8 cellular contexts compared by ENCODE assay signal in genomic region chr1:63557365-63557987, GRCh38. TPM values are rescaled to one million over a fixed set of nuclear protein-coding genes. Genes with fewer than 3 reads are reported as not detected.
DNase-seq lines count a peak whose midpoint lies in the region; ATAC-seq and TF ChIP-seq lines count a peak whose summit lies in the region.

No MANE protein-coding gene starts in this region.

- H3K4me3 ChIP-seq in Loucy (ENCODE audit: low read length, poor library complexity, severe bottlenecking) (no peak overlapping the region), left lung (no peak overlapping the region)

- peak overlapping the region; percentile 76 for H2AFZ ChIP-seq in Loucy (ENCODE audit: low read length)

- no peak overlapping the region for H3K9ac ChIP-seq in Loucy (ENCODE audit: low read depth, low read length, poor library complexity, severe bottlenecking)

- no peak overlapping the region for H3K4me3 Mint-ChIP-seq in activated CD8-positive, alpha-beta memory T cell treated with anti-CD3 and anti-CD28 coated beads, Interleukin-2, amount 10 ng/mL, durations not matched to agents 7 days and 5 days

- ATAC-seq in activated CD8-positive, alpha-beta memory T cell treated with anti-CD3 and anti-CD28 coated beads, Interleukin-2, amount 10 ng/mL, durations not matched to agents 7 days and 5 days: no peak
- ATAC-seq in left lung: peak; percentile 56
- ATAC-seq in GM21717 (IDR thresholded peaks at IDR 0.05; ENCODE audit: unreplicated experiment): no peak

- DNase-seq in activated CD8-positive, alpha-beta memory T cell treated with anti-CD3 and anti-CD28 coated beads, Interleukin-2, amount 10 ng/mL, durations not matched to agents 7 days and 5 days: peak; percentile 42
- no peak for DNase-seq in activated CD8-positive, alpha-beta memory T cell treated with anti-CD3 and anti-CD28 coated beads, Interleukin-2, amount 50 U/mL, for 4 hours
- peak; percentile 12 for DNase-seq in activated naive CD4-positive, alpha-beta T cell treated with anti-CD3 and anti-CD28 coated beads, Interleukin-2, amount 50 U/mL, for 16 hours
- DNase-seq in left lung (no peak), NCI-H146 treated with DMSO at 0.1 percent for 48 hours (lab: John Stamatoyannopoulos, UW; ENCODE audit: unreplicated experiment) (no peak)
- no peak for DNase-seq in effector CD4-positive, alpha-beta T cell

- CTCF ChIA-PET in activated CD8-positive, alpha-beta memory T cell treated with anti-CD3 and anti-CD28 coated beads, Interleukin-2, amount 10 ng/mL, durations not matched to agents 7 days and 5 days (lab: Charles Lee): no interaction called here

- no peaks in the 10 kb centered on the region for H3K9me3 Mint-ChIP-seq in activated CD8-positive, alpha-beta memory T cell treated with anti-CD3 and anti-CD28 coated beads, Interleukin-2, amount 10 ng/mL, durations not matched to agents 7 days and 5 days (ENCODE audit: low read depth)

- no peaks in the 10 kb centered on the region for H3F3A ChIP-seq in Loucy (ENCODE audit: low read depth)

- H3K4me2 ChIP-seq in Loucy (ENCODE audit: low read depth, low read length, poor library complexity, severe bottlenecking): no peak overlapping the region

- intact Hi-C loops in left lung (cut with DNase I): no loop called here

- no peaks in the 10 kb centered on the region for H3K27me3 ChIP-seq in Loucy (ENCODE audit: insufficient read depth, low read length, poor library complexity, severe bottlenecking)
- no peaks in the 10 kb centered on the region for H3K27me3 ChIP-seq in left lung

- H3K79me2 ChIP-seq in Loucy (ENCODE audit: insufficient read depth, low read length): no peaks in the 10 kb centered on the region

- peaks cover 2% of the 10 kb centered on the region for H3K36me3 Mint-ChIP-seq in activated CD8-positive, alpha-beta memory T cell treated with anti-CD3 and anti-CD28 coated beads, Interleukin-2, amount 10 ng/mL, durations not matched to agents 7 days and 5 days

- H3K36me3 ChIP-seq in Loucy (ENCODE audit: insufficient read depth, low read length) (no peaks in the 10 kb centered on the region), left lung (no peaks in the 10 kb centered on the region)

- peak; percentile 76 for TF ChIP-seq CTCF in Loucy (conservative IDR thresholded peaks at IDR 0.05; ENCODE audit: low read length)
- TF ChIP-seq CTCF in left lung (IDR thresholded peaks at IDR 0.05): peak; percentile 33 to 47

- no peaks in the 10 kb centered on the region for H4K20me1 ChIP-seq in Loucy (ENCODE audit: insufficient read depth, low read length, poor library complexity, severe bottlenecking)

- no peak overlapping the region for H3K27ac ChIP-seq in left lung

- H3K9me2 ChIP-seq in Loucy (replicated peaks; ENCODE audit: low read depth, low read length): no peaks in the 10 kb centered on the region

- H3K27ac Mint-ChIP-seq in activated CD8-positive, alpha-beta memory T cell treated with anti-CD3 and anti-CD28 coated beads, Interleukin-2, amount 10 ng/mL, durations not matched to agents 7 days and 5 days: no peak overlapping the region

- H3K9me3 ChIP-seq in Loucy (ENCODE audit: insufficient read depth, low read depth, low read length): no peaks in the 10 kb centered on the region
- no peaks in the 10 kb centered on the region for H3K9me3 ChIP-seq in left lung

- H3K4me1 ChIP-seq in Loucy (ENCODE audit: insufficient read depth, low read length, poor library complexity, severe bottlenecking) (no peaks in the 10 kb centered on the region), left lung (no peaks in the 10 kb centered on the region)

- H3K27me3 Mint-ChIP-seq in activated CD8-positive, alpha-beta memory T cell treated with anti-CD3 and anti-CD28 coated beads, Interleukin-2, amount 10 ng/mL, durations not matched to agents 7 days and 5 days: no peaks in the 10 kb centered on the region

- peaks cover 4% of the 10 kb centered on the region for H3K4me1 Mint-ChIP-seq in activated CD8-positive, alpha-beta memory T cell treated with anti-CD3 and anti-CD28 coated beads, Interleukin-2, amount 10 ng/mL, durations not matched to agents 7 days and 5 days

RNA-seq across cellular contexts. Expression of gene EFCAB7, which starts 34.2 kb away (rescaled TPM):
- total RNA-seq in activated CD8-positive, alpha-beta memory T cell treated with anti-CD3 and anti-CD28 coated beads, Interleukin-2, amount 10 ng/mL, durations not matched to agents 7 days and 5 days: 1 to 10 TPM; 5.4 to 6.3 TPM
- total RNA-seq in left lung: 1 to 10 TPM; 6.8 to 8.8 TPM

RNA-seq across cellular contexts. Expression of gene ITGB3BP, which starts 34.5 kb away (rescaled TPM):
- 10 to 100 TPM; 50.0 to 57.1 TPM for total RNA-seq in activated CD8-positive, alpha-beta memory T cell treated with anti-CD3 and anti-CD28 coated beads, Interleukin-2, amount 10 ng/mL, durations not matched to agents 7 days and 5 days
- 10 to 100 TPM; 16.6 to 19.0 TPM for total RNA-seq in left lung

RNA-seq across cellular contexts. Expression of gene PGM1, which starts 35.7 kb away (rescaled TPM):
- 10 to 100 TPM; 31.5 to 32.8 TPM for total RNA-seq in activated CD8-positive, alpha-beta memory T cell treated with anti-CD3 and anti-CD28 coated beads, Interleukin-2, amount 10 ng/mL, durations not matched to agents 7 days and 5 days
- 10 to 100 TPM; 46.0 to 65.6 TPM for total RNA-seq in left lung

Comparison
In these comparisons a context has a peak if more than half of its experiments do, and no peak if none do; other contexts are left out.
1. DNase-seq: peak in activated CD8-positive, alpha-beta memory T cell treated with anti-CD3 and anti-CD28 coated beads, Interleukin-2, amount 10 ng/mL, durations not matched to agents 7 days and 5 days (single experiment) and activated naive CD4-positive, alpha-beta T cell treated with anti-CD3 and anti-CD28 coated beads, Interleukin-2, amount 50 U/mL, for 16 hours (single experiment); none in activated CD8-positive, alpha-beta memory T cell treated with anti-CD3 and anti-CD28 coated beads, Interleukin-2, amount 50 U/mL, for 4 hours (single experiment), left lung (0 of 2), effector CD4-positive, alpha-beta T cell (single experiment) and NCI-H146 treated with DMSO at 0.1 percent for 48 hours (single experiment).